ENCODE assay signal across 27 cellular contexts in the genomic region with DNA sequence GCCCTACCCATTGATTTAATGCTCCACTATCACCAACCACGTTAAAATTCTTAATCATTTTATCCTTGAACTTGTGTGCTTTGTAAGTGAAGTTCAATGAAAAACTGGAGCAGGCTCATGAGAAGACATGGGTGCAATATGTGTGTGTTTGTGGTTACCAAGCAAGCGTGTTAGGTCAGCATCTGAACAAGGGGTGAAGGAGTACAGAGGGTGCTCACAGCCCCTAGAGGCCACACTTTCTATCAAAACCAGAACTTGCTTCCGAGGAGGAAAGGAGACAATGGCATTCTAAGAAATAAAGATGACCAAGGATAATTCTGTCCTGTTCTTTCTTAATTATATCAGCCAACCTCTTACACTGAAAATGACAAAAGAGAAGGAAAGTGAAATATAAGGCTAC.
"Had no signal": no experiment of that assay in that cellular context is flagged by ENCODE, and none has a peak within 500 bp of the region (broad histone marks: within the 10 kb centered on the region; RNA-seq: fewer than 3 reads in every experiment).

No MANE protein-coding gene starts in this region.

- H3K9me3 Mint-ChIP-seq: effector memory CD8-positive, alpha-beta T cell; mesothelial cell of epicardium; naive B cell had no signal

- H3K4me3 ChIP-seq: coronary artery, dorsolateral prefrontal cortex, esophagus squamous epithelium, gastrocnemius medialis, heart right ventricle, left lung, lower lobe of right lung, mucosa of descending colon had no signal

- DNase-seq: dermis blood vessel endothelial cell; dorsolateral prefrontal cortex; effector CD8-positive, alpha-beta T cell; effector memory CD8-positive, alpha-beta T cell; erythroblast; esophagus squamous epithelium; foreskin fibroblast; foreskin melanocyte; gastrocnemius medialis; glutamatergic neuron; head of caudate nucleus; heart right ventricle; hippocampal formation; left cardiac atrium; left lung; left ventricle myocardium superior; lower lobe of right lung; mesenchymal stem cell; mucosa of descending colon; naive B cell had no signal

- H3K9me3 ChIP-seq: esophagus squamous epithelium, gastrocnemius medialis, heart right ventricle, left lung, lower lobe of right lung, mucosa of descending colon had no signal

- H3K36me3 ChIP-seq: esophagus squamous epithelium, gastrocnemius medialis, heart right ventricle, left lung, lower lobe of right lung had no signal

- H3K4me1 Mint-ChIP-seq: mesothelial cell of epicardium, naive B cell had no signal

- H3K27ac Mint-ChIP-seq: effector memory CD8-positive, alpha-beta T cell; mesothelial cell of epicardium; naive B cell had no signal

- H3K4me3 Mint-ChIP-seq: effector memory CD8-positive, alpha-beta T cell; mesothelial cell of epicardium; naive B cell had no signal

- H3K4me1 ChIP-seq: esophagus squamous epithelium, gastrocnemius medialis, heart right ventricle, left lung, lower lobe of right lung had no signal

- H3K36me3 Mint-ChIP-seq: mesothelial cell of epicardium, naive B cell had no signal

- H3K27me3 ChIP-seq: esophagus squamous epithelium, gastrocnemius medialis, left lung had no signal

- ATAC-seq: effector memory CD8-positive, alpha-beta T cell; esophagus mucosa; gastrocnemius medialis; heart right ventricle; left cardiac atrium; left lung; left ventricle myocardium superior; lower lobe of right lung; mucosa of descending colon had no signal

- FAIRE-seq: colon, endothelial cell of umbilical vein, islet of Langerhans, keratinocyte had no signal

- H3K27ac ChIP-seq: coronary artery, dorsolateral prefrontal cortex, esophagus squamous epithelium, gastrocnemius medialis, heart right ventricle, left lung, lower lobe of right lung had no signal
